In genomic region chr9:77583366-77583626, GRCh38 we compare ENCODE assay signal across 19 cellular contexts.
DNase-seq lines count a peak whose midpoint lies in the region; ATAC-seq and TF ChIP-seq lines count a peak whose summit lies in the region.
"Had no signal": no experiment of that assay in that cellular context is flagged by ENCODE, and none has a peak within 500 bp of the region (broad histone marks: within the 10 kb centered on the region; RNA-seq: fewer than 3 reads in every experiment).

No MANE protein-coding gene starts in this region.

- intact Hi-C loops in left ventricle myocardium inferior (cut with micrococcal nuclease) (no loop called here), cardiac septum (cut with DNase I) (no loop called here)

- no peak for ATAC-seq in WTC11
- ATAC-seq: A549, GM12878, HCT116 had no signal

- peaks cover 23% of the 10 kb centered on the region for H3K4me1 ChIP-seq in left ventricle myocardium inferior

- H3K4me3 Mint-ChIP-seq in WTC11 (no peak overlapping the region), nephron progenitor cell (no peak overlapping the region)
- H3K4me3 Mint-ChIP-seq: CD4-positive, alpha-beta T cell; HFFc6 had no signal

- peaks cover 74% of the 10 kb centered on the region for H3K4me1 Mint-ChIP-seq in WTC11
- H3K4me1 Mint-ChIP-seq in nephron progenitor cell: peaks cover 2% of the 10 kb centered on the region

- H3K27me3 ChIP-seq in left ventricle myocardium inferior (ENCODE audit: low read depth): no peaks in the 10 kb centered on the region

- TF ChIP-seq CTCF in left ventricle myocardium inferior (IDR thresholded peaks at IDR 0.05; ENCODE audit: borderline replicate concordance): no peak
- TF ChIP-seq CTCF in WTC11 (IDR thresholded peaks at IDR 0.05): no peak
- no peak for TF ChIP-seq CTCF in nephron progenitor cell (IDR thresholded peaks at IDR 0.05)
- no peak for TF ChIP-seq CTCF in GM10266 (IDR thresholded peaks at IDR 0.05; ENCODE audit: control insufficient read depth, insufficient read depth, low read depth, missing control alignments)

- CTCF ChIA-PET in WTC11 (lab: Charles Lee): interaction anchor here (0.9 kb wide), 1 partner anchor 66 kb away, joined by 5 read pairs; no protein-coding TSS in a partner anchor

- peak overlapping the region; percentile 5 for H3K27ac ChIP-seq in left ventricle myocardium inferior (replicated peaks)
- H3K27ac ChIP-seq: 22Rv1, A549, C4-2B had no signal

- H3K9me3 Mint-ChIP-seq in WTC11: peaks cover 18% of the 10 kb centered on the region
- H3K9me3 Mint-ChIP-seq in nephron progenitor cell: no peaks in the 10 kb centered on the region
- H3K9me3 Mint-ChIP-seq: HFFc6 had no signal

- no peaks in the 10 kb centered on the region for H3K36me3 ChIP-seq in left ventricle myocardium inferior

- POLR2A ChIA-PET in WTC11 (lab: Charles Lee): interaction anchor here (0.9 kb wide), 1 partner anchor 14 kb away, joined by 3 read pairs; no protein-coding TSS in a partner anchor

- no peaks in the 10 kb centered on the region for H3K9me3 ChIP-seq in left ventricle myocardium inferior (replicated peaks)
- H3K9me3 ChIP-seq: A549 had no signal

- H3K36me3 Mint-ChIP-seq in WTC11 (peaks cover 8% of the 10 kb centered on the region; the same call in 1 of the 2 replicates), nephron progenitor cell (ENCODE audit: low read depth) (no peaks in the 10 kb centered on the region)

- H3K27ac Mint-ChIP-seq in WTC11 (peak overlapping the region; percentile 31), nephron progenitor cell (peak overlapping the region; percentile 64)
- H3K27ac Mint-ChIP-seq: CD4-positive, alpha-beta T cell; HFFc6 had no signal

- no peaks in the 10 kb centered on the region for H3K27me3 Mint-ChIP-seq in WTC11 (ENCODE audit: low read depth)
- H3K27me3 Mint-ChIP-seq in nephron progenitor cell (ENCODE audit: low read depth, poor library complexity): peaks cover 2% of the 10 kb centered on the region
- H3K27me3 Mint-ChIP-seq: CD4-positive, alpha-beta T cell had no signal

- no peak overlapping the region for H3K4me3 ChIP-seq in left ventricle myocardium inferior
- H3K4me3 ChIP-seq: A549, GM12878 had no signal

- no peak for DNase-seq in left ventricle myocardium inferior
- DNase-seq in cardiac septum (ENCODE audit: low spot score): no peak
- DNase-seq in WTC11 (ENCODE audit: low spot score): no peak
- peak; percentile 2 for DNase-seq in islet precursor cell
- no peak for DNase-seq in nephron progenitor cell
- DNase-seq in activated effector memory CD4-positive, alpha-beta T cell treated with Interleukin-2 at 50 U/mL for 16 hours: no peak
- DNase-seq in putamen (ENCODE audit: low spot score): no peak
- no peak for DNase-seq in GM10266 (ENCODE audit: extremely low spot score)
- DNase-seq: AML-193; CD4-positive, alpha-beta T cell; DMS153; DMS79; GF-D8; HFFc6 had no signal

TF ChIP-seq in WTC11, 78 proteins besides CTCF, POLR2A, EP300 and RAD21 (continues in another document):
- no peak for TF ChIP-seq ARID4B (CRISPR knock-in tag; IDR thresholded peaks at IDR 0.05; ENCODE audit: borderline replicate concordance)
- no peak for TF ChIP-seq ATF6 (CRISPR knock-in tag; IDR thresholded peaks at IDR 0.05)
- no peak for TF ChIP-seq ATF2 (CRISPR knock-in tag; IDR thresholded peaks at IDR 0.05; ENCODE audit: borderline replicate concordance, low read depth)
- no peak for TF ChIP-seq ZNF263 (CRISPR knock-in tag; IDR thresholded peaks at IDR 0.05; ENCODE audit: low read depth)
- TF ChIP-seq ZMAT4 (CRISPR knock-in tag; IDR thresholded peaks at IDR 0.05): no peak
- TF ChIP-seq TEAD4 (CRISPR knock-in tag; IDR thresholded peaks at IDR 0.05): no peak
- TF ChIP-seq IRF1 (CRISPR knock-in tag; IDR thresholded peaks at IDR 0.05): no peak
- no peak for TF ChIP-seq FOXJ3 (CRISPR knock-in tag; IDR thresholded peaks at IDR 0.05; ENCODE audit: borderline replicate concordance)
- no peak for TF ChIP-seq NR1H2 (CRISPR knock-in tag; IDR thresholded peaks at IDR 0.05)
- no peak for TF ChIP-seq ZNF425 (CRISPR knock-in tag; conservative IDR thresholded peaks at IDR 0.05)
- no peak for TF ChIP-seq ZNF317 (CRISPR knock-in tag; IDR thresholded peaks at IDR 0.05; ENCODE audit: borderline replicate concordance, low read depth)
